ENCODE assay signal across 22 cellular contexts in genomic region chr19:39816287-39817048, GRCh38. TPM values are rescaled to one million over a fixed set of nuclear protein-coding genes. Genes with fewer than 3 reads are reported as not detected.
DNase-seq lines count a peak whose midpoint lies in the region; ATAC-seq and TF ChIP-seq lines count a peak whose summit lies in the region.
"Had no signal": no experiment of that assay in that cellular context is flagged by ENCODE, and none has a peak within 500 bp of the region (broad histone marks: within the 10 kb centered on the region; RNA-seq: fewer than 3 reads in every experiment).

No MANE protein-coding gene starts in this region.

- DNase-seq in central memory CD8-positive, alpha-beta T cell (ENCODE audit: low spot score in 2 of 2), result no peak
- no peak for DNase-seq in left ventricle myocardium inferior
- peak in 1 of 2 donors; percentile 49 for DNase-seq in gastrocnemius medialis
- DNase-seq in activated T-cell treated with anti-CD3 and anti-CD28 coated beads, Interleukin-2, amount 50 U/mL, for 4 hours, result no peak
- no peak for DNase-seq in testis
- no peak for DNase-seq in activated CD4-positive, CD25-positive, alpha-beta regulatory T cell (lab: John Stamatoyannopoulos, UW)
- DNase-seq: AML-193, DMS79, HCEC 1CT, IMR-90, NCI-H1417, NCI-H187, NCI-H2107, NCI-H510A, NCI-H748 treated with DMSO at 0.1 percent for 48 hours had no signal

- H3K9me3 Mint-ChIP-seq in central memory CD8-positive, alpha-beta T cell, result no peaks in the 10 kb centered on the region
- peaks cover 2% of the 10 kb centered on the region for H3K9me3 Mint-ChIP-seq in activated T-cell treated with anti-CD3 and anti-CD28 coated beads, Interleukin-2, amount 50 U/mL, for 4 hours
- H3K9me3 Mint-ChIP-seq: GM23338 had no signal

- peaks cover 2% of the 10 kb centered on the region for H3K36me3 Mint-ChIP-seq in central memory CD8-positive, alpha-beta T cell (ENCODE audit: insufficient read depth)
- peaks cover 23% of the 10 kb centered on the region for H3K36me3 Mint-ChIP-seq in activated T-cell treated with anti-CD3 and anti-CD28 coated beads, Interleukin-2, amount 50 U/mL, for 4 hours (ENCODE audit: insufficient read depth)

- in situ Hi-C loops in gastrocnemius medialis (cut with MboI; ENCODE audit: low sequenced_read_pairs in 4 of 4), result loop anchor here in 1 of 4 donors (25.0 kb wide), 1 partner anchor 1154 kb away; no protein-coding TSS in a partner anchor

- H3K27ac ChIP-seq in HEK293 (ENCODE audit: extremely low read depth, low read depth, low read length) (no peak overlapping the region), left ventricle myocardium inferior (replicated peaks) (peak overlapping the region; percentile 81), gastrocnemius medialis (peak overlapping the region; percentile 84 to 99 (median 92)), testis (no peak overlapping the region)
- H3K27ac ChIP-seq: C4-2B, SJSA1 had no signal

- H3K4me1 ChIP-seq in HEK293 (ENCODE audit: control insufficient read depth, insufficient read depth, low read length) (peaks cover 11% of the 10 kb centered on the region), left ventricle myocardium inferior (peaks cover 18% of the 10 kb centered on the region), gastrocnemius medialis (peaks cover 76 to 88% of the 10 kb centered on the region in 2 donors), testis (no peaks in the 10 kb centered on the region)
- H3K4me1 ChIP-seq: SJSA1 had no signal

- WGBS in testis, 2 donors, result 83 to 86% methylated on average over 5 of the region's 5 CpGs

- H3K4me1 Mint-ChIP-seq in central memory CD8-positive, alpha-beta T cell, result peaks cover 28% of the 10 kb centered on the region
- peaks cover 9% of the 10 kb centered on the region for H3K4me1 Mint-ChIP-seq in activated T-cell treated with anti-CD3 and anti-CD28 coated beads, Interleukin-2, amount 50 U/mL, for 4 hours (ENCODE audit: low read depth)
- H3K4me1 Mint-ChIP-seq: GM23338 had no signal

- no peak overlapping the region for H3K4me3 Mint-ChIP-seq in central memory CD8-positive, alpha-beta T cell
- no peak overlapping the region for H3K4me3 Mint-ChIP-seq in activated T-cell treated with anti-CD3 and anti-CD28 coated beads, Interleukin-2, amount 50 U/mL, for 4 hours
- H3K4me3 Mint-ChIP-seq: GM23338 had no signal

- H3K9me3 ChIP-seq in HEK293 (ENCODE audit: control insufficient read depth, insufficient read depth, low read depth, low read length) (no peaks in the 10 kb centered on the region; the same call in 1 of the 2 replicates), left ventricle myocardium inferior (replicated peaks) (no peaks in the 10 kb centered on the region), gastrocnemius medialis (no peaks in the 10 kb centered on the region), testis (no peaks in the 10 kb centered on the region)
- H3K9me3 ChIP-seq: SJSA1 had no signal

- POLR2A ChIA-PET in HEK293 (lab: Yijun Ruan, JAX), result interaction anchor here (2.3 kb wide), 1 partner anchor 17 kb away, joined by 16 read pairs; the partner anchor contains the start of gene DYRK1B

- CTCF ChIA-PET in HEK293 (lab: Yijun Ruan, JAX), result interaction anchor here (0.7 to 9.7 kb wide), 4 partner anchors 22 to 28 kb away, joined by 3 to 102 read pairs (median 6); no protein-coding TSS in a partner anchor

- H3K27ac Mint-ChIP-seq in central memory CD8-positive, alpha-beta T cell (ENCODE audit: low read depth), result peak overlapping the region; percentile 62
- H3K27ac Mint-ChIP-seq: GM23338 had no signal

- H3K36me3 ChIP-seq in HEK293 (ENCODE audit: control insufficient read depth in 2 of 2, insufficient read depth in 1 of 2, low read length in 2 of 2) (peaks cover 9 to 59% of the 10 kb centered on the region in 2 experiments), left ventricle myocardium inferior (peaks cover 9% of the 10 kb centered on the region), gastrocnemius medialis (no peaks in the 10 kb centered on the region), testis (ENCODE audit: low read depth, missing control alignments) (no peaks in the 10 kb centered on the region)
- H3K36me3 ChIP-seq: SJSA1 had no signal

- H3K27me3 ChIP-seq in left ventricle myocardium inferior (ENCODE audit: low read depth) (no peaks in the 10 kb centered on the region), gastrocnemius medialis (no peaks in the 10 kb centered on the region), testis (no peaks in the 10 kb centered on the region)
- H3K27me3 ChIP-seq: SJSA1 had no signal

- no peaks in the 10 kb centered on the region for H3K27me3 Mint-ChIP-seq in central memory CD8-positive, alpha-beta T cell
- H3K27me3 Mint-ChIP-seq in activated T-cell treated with anti-CD3 and anti-CD28 coated beads, Interleukin-2, amount 50 U/mL, for 4 hours (ENCODE audit: low read depth), result no peaks in the 10 kb centered on the region

- no peak for TF ChIP-seq CTCF in HEK293 (tag by site-specific recombination; IDR thresholded peaks at IDR 0.05)
- no peak for TF ChIP-seq CTCF in left ventricle myocardium inferior (IDR thresholded peaks at IDR 0.05; ENCODE audit: borderline replicate concordance)
- no peak for TF ChIP-seq CTCF in gastrocnemius medialis (IDR thresholded peaks at IDR 0.05 in 4 of 5, conservative IDR thresholded peaks at IDR 0.05 in 1 of 5)
- no peak for TF ChIP-seq CTCF in testis (IDR thresholded peaks at IDR 0.05)

- intact Hi-C loops in left ventricle myocardium inferior (cut with micrococcal nuclease) (no loop called here), gastrocnemius medialis (cut with DNase I; ENCODE audit: low total_unique reads) (no loop called here), testis (cut with DNase I; ENCODE audit: low total_unique reads) (no loop called here)

- TF ChIP-seq POLR2A in gastrocnemius medialis (IDR thresholded peaks at IDR 0.05) (peak; percentile 24 to 62), testis (IDR thresholded peaks at IDR 0.05) (no peak)

- H3K4me3 ChIP-seq in HEK293 (ENCODE audit: low read depth, low read length) (no peak overlapping the region), left ventricle myocardium inferior (no peak overlapping the region), gastrocnemius medialis (no peak overlapping the region), testis (no peak overlapping the region)
- H3K4me3 ChIP-seq: GM23338, SJSA1 had no signal

- no peak for ATAC-seq in central memory CD8-positive, alpha-beta T cell (replicated peaks; ENCODE audit: extremely low read depth, poor library complexity, severe bottlenecking)
- ATAC-seq in gastrocnemius medialis (peak; percentile 57 to 63), GM21619 (IDR thresholded peaks at IDR 0.05; ENCODE audit: unreplicated experiment) (no peak)
- no peak for ATAC-seq in activated T-cell treated with anti-CD3 and anti-CD28 coated beads, Interleukin-2, amount 50 U/mL, for 4 hours
- ATAC-seq: GM23338 had no signal

TF ChIP-seq in HEK293, 187 proteins besides CTCF, POLR2A, EP300 and RAD21:
- 0 out of 2 replicates have a peak, but pooled peaks have one; percentile 10 for TF ChIP-seq ZNF311 (tag by site-specific recombination; IDR thresholded peaks at IDR 0.05; ENCODE audit: borderline replicate concordance)
- TF ChIP-seq ZNF555 (tag by site-specific recombination; conservative IDR thresholded peaks at IDR 0.05), result no peak
- TF ChIP-seq KLF7 (tag by site-specific recombination; IDR thresholded peaks at IDR 0.05; ENCODE audit: borderline replicate concordance), result no peak
- TF ChIP-seq BCL11B (tag by site-specific recombination; IDR thresholded peaks at IDR 0.05; ENCODE audit: low read depth), result no peak

RNA-seq across cellular contexts. Expression of gene DYRK1B, which starts 17.5 kb away (rescaled TPM):
- 30.2 TPM for total RNA-seq in left ventricle myocardium inferior
- total RNA-seq in gastrocnemius medialis, result 10 to 100 TPM; 39.6 to 68.7 (median 61.8) TPM
- total RNA-seq in activated T-cell treated with anti-CD3 and anti-CD28 coated beads, Interleukin-2, amount 50 U/mL, for 4 hours, result 1 to 10 TPM; 2.8 to 3.2 (median 2.8) TPM
- total RNA-seq in testis, result 100 to 1,000 TPM in 1 of 2 donors, 10 to 100 TPM in 1; 90.8 to 127 TPM
- polyA plus RNA-seq in testis (ENCODE audit: insufficient read depth, low read depth, low replicate concordance), result 124 TPM

RNA-seq across cellular contexts. Expression of gene FBL, which starts 29.7 kb away (rescaled TPM):
- 63.1 TPM for total RNA-seq in left ventricle myocardium inferior
- total RNA-seq in gastrocnemius medialis, result 10 to 100 TPM; 40.4 to 79.4 (median 67.0) TPM
- 100 to 1,000 TPM; 738 to 880 (median 839) TPM for total RNA-seq in activated T-cell treated with anti-CD3 and anti-CD28 coated beads, Interleukin-2, amount 50 U/mL, for 4 hours
- 100 to 1,000 TPM; 236 to 301 TPM for total RNA-seq in testis
- polyA plus RNA-seq in testis (ENCODE audit: insufficient read depth, low read depth, low replicate concordance), result 303 TPM

RNA-seq across cellular contexts. Expression of gene LEUTX, which starts 37.8 kb away (rescaled TPM):
- total RNA-seq in left ventricle myocardium inferior (not detected), gastrocnemius medialis (not detected), testis (not detected)
- not detected for total RNA-seq in activated T-cell treated with anti-CD3 and anti-CD28 coated beads, Interleukin-2, amount 50 U/mL, for 4 hours
- not detected for polyA plus RNA-seq in testis (ENCODE audit: insufficient read depth, low read depth, low replicate concordance)
- total RNA-seq: GM23338, IMR-90, M059J, RPMI7951, SJSA1 had no signal
- polyA plus RNA-seq: GM23338, IMR-90 had no signal

Comparison
In these comparisons a context has a peak if more than half of its experiments do, and no peak if none do; other contexts are left out.
1. H3K27ac ChIP-seq: peak in left ventricle myocardium inferior (single experiment) and gastrocnemius medialis (4 of 4); none in HEK293 (single experiment) and testis (0 of 2).
2. ATAC-seq: peak in gastrocnemius medialis (2 of 2); none in central memory CD8-positive, alpha-beta T cell (single experiment), activated T-cell treated with anti-CD3 and anti-CD28 coated beads, Interleukin-2, amount 50 U/mL, for 4 hours (0 of 2) and GM21619 (single experiment).